8 cellular contexts compared by ENCODE assay signal in the genomic region with DNA sequence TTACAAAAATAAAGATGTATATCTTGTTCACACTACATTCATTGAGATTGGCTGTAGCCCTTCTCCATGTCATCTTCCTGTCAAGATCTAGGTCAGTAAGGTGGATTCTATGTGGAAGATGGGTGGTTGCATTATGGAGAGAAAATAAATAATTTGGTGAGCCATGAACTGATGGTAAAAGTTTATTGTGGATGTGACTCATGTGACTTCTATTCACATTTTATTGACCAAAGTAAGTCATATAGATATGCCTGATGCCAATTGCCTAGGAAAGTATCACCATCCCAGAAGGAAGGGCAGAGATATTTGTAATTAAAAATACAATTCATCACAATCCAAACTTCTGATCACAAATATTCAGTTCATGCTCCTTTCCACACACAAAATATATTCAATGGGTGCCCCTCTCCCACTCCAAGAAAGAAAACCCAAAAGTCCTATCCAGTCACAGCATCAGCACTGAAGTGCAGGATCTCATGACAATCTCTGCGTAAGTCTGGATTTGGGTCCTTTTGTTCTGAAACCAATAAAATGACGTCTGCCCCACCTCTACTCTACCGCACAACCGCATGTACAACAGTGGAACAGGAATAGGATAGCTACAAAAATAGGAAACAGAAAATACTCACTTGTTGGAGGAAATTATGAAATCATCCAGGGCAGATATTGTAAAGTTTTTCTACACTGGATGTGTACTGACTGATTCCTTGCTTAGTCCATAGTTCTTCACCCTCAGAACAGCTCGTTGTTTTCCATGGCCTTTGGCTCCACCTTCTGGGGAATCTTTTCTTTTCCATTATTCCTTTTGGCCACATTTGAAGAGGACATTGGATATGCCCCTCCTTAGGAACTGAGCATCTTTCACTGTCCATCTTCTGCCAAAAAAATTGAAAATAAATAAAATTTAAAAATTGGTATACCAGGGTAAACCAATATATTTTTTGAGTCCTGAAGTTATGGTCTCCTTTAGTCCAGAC. TPM values are rescaled to one million over a fixed set of nuclear protein-coding genes. Genes with fewer than 3 reads are reported as not detected.
DNase-seq lines count a peak whose midpoint lies in the region; ATAC-seq and TF ChIP-seq lines count a peak whose summit lies in the region.

No MANE protein-coding gene starts in this region.

- ATAC-seq in esophagus mucosa, result no peak

- H3K36me3 Mint-ChIP-seq in type B pancreatic cell, result no peaks in the 10 kb centered on the region

- no peaks in the 10 kb centered on the region for H3K9me3 Mint-ChIP-seq in type B pancreatic cell

- H3K27ac Mint-ChIP-seq in type B pancreatic cell, result no peak overlapping the region

- TF ChIP-seq CTCF in GM12865 (IDR thresholded peaks at IDR 0.05; ENCODE audit: insufficient read depth, low read depth, low read length, missing control alignments) (peak; percentile 28), astrocyte of the cerebellum (IDR thresholded peaks at IDR 0.05; ENCODE audit: low read depth, low read length, missing control alignments) (peak; percentile 47), type B pancreatic cell (conservative IDR thresholded peaks at IDR 0.05) (peak; percentile 76)

- in situ Hi-C loops in ACHN (cut with HindIII; ENCODE audit: low pct_ligation_motif_present, low pct_unique_long_range_greater_than_20kb, low sequenced_read_pairs) (no loop called here), astrocyte of the cerebellum (cut with HindIII; ENCODE audit: low sequenced_read_pairs) (no loop called here)

- H3K4me3 Mint-ChIP-seq in type B pancreatic cell, result no peak overlapping the region

- H3K4me1 Mint-ChIP-seq in type B pancreatic cell (ENCODE audit: unreplicated experiment), result no peaks in the 10 kb centered on the region

- H3K4me3 ChIP-seq in GM12865 (ENCODE audit: low read depth, low read length) (no peak overlapping the region), astrocyte of the cerebellum (ENCODE audit: low read depth, low read length) (no peak overlapping the region)

- peaks cover 6% of the 10 kb centered on the region for H3K27me3 Mint-ChIP-seq in type B pancreatic cell

- DNase-seq in ACHN, result peak; percentile 73
- DNase-seq in GM12865 (ENCODE audit: low read depth), result peak; percentile 14
- DNase-seq in NCI-H226, result peak; percentile 40
- no peak for DNase-seq in astrocyte of the cerebellum (ENCODE audit: low read depth)
- DNase-seq in inferior parietal cortex (ENCODE audit: extremely low spot score), result peak; percentile 85
- no peak for DNase-seq in type B pancreatic cell (ENCODE audit: extremely low spot score, unreplicated experiment)
- no peak for DNase-seq in effector CD8-positive, alpha-beta T cell (lab: John Stamatoyannopoulos, UW)

RNA-seq across cellular contexts. Expression of a gene that starts 16.1 kb away (rescaled TPM):
- total RNA-seq in type B pancreatic cell (ENCODE audit: low replicate concordance) (0.33 TPM in 1 of 2 replicates, not detected in the other), esophagus mucosa (not detected)

RNA-seq across cellular contexts. Expression of a gene that starts 40.3 kb away (rescaled TPM):
- total RNA-seq in type B pancreatic cell (ENCODE audit: low replicate concordance) (0.21 TPM in 1 of 2 replicates, not detected in the other), esophagus mucosa (not detected)

RNA-seq across cellular contexts. Expression of a gene that starts 58.3 kb away (rescaled TPM):
- total RNA-seq in type B pancreatic cell (ENCODE audit: low replicate concordance) (0.85 and 1.2 TPM in 2 replicates), esophagus mucosa (not detected)

Comparison
In these comparisons a context has a peak if more than half of its experiments do, and no peak if none do; other contexts are left out.
1. DNase-seq: peak in ACHN (single experiment), GM12865 (single experiment), NCI-H226 (single experiment) and inferior parietal cortex (single experiment); none in astrocyte of the cerebellum (single experiment), type B pancreatic cell (single experiment) and effector CD8-positive, alpha-beta T cell (single experiment).
2. Peak in every context shown above with its lines, with median percentiles within 50 percentile points of each other: CTCF ChIP-seq.